In the genomic region with DNA sequence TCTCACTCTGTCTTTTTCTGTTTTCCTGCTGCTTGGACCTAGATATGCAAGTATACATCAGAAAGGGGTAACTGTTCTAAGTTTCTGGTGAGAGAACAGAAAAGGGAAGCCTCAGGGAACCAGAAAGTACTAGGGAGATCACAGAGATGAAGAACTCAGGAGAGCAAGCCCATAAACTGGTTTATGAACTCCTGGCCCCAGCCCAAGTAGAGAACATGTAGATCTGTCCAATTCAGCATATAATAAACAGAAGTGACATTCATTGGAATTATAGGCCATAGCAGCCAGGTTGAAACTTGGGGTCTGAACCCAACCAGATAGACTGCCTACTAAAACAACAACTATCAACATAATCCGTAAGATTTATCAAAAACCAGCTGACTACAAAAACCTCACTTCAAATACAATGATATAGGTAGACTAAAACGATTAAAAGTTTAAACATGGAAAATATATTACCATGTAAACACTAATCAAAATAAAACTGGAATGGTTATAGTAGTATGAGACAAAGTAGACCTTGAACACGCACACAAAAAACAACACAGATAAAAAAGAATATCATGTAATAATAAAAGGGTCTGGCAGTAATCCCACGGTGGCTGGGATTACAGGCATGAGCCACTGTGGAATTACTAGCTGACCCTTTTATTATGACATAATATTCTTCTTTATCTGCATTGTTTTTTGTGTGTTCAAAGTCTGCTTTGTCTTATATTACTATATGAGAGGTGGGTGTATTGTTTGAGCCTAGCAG, we compare ENCODE assay signal across 34 cellular contexts.
"Had no signal": no experiment of that assay in that cellular context is flagged by ENCODE, and none has a peak within 500 bp of the region (broad histone marks: within the 10 kb centered on the region; RNA-seq: fewer than 3 reads in every experiment).

No MANE protein-coding gene starts in this region.

- H3K4me1 ChIP-seq: ascending aorta had no signal

- H3K36me3 ChIP-seq: ascending aorta, cardiac muscle cell, Peyer's patch, WERI-Rb-1 had no signal

- ATAC-seq: activated CD8-positive, alpha-beta T cell treated with anti-CD3 and anti-CD28 coated beads, Interleukin-2, amount 10 ng/mL, durations not matched to agents 7 days and 5 days; PC-3; Right ventricle myocardium inferior had no signal

- H3K27me3 ChIP-seq: ascending aorta, cardiac muscle cell, Peyer's patch had no signal

- H3K4me3 ChIP-seq: ascending aorta, cardiac muscle cell, Peyer's patch had no signal

- DNase-seq: activated CD4-positive, alpha-beta T cell treated with anti-CD3 and anti-CD28 coated beads for 1 hour; activated CD4-positive, alpha-beta T cell treated with anti-CD3 and anti-CD28 coated beads, Interleukin-2, amount 10 ng/mL, durations not matched to agents 24 days and 14 days; activated CD4-positive, alpha-beta T cell treated with anti-CD3 and anti-CD28 coated beads, Interleukin-2, amount 50 U/mL, for 4 hours; activated CD4-positive, CD25-positive, alpha-beta regulatory T cell; activated CD8-positive, alpha-beta T cell treated with anti-CD3 and anti-CD28 coated beads, Interleukin-2, amount 10 ng/mL, durations not matched to agents 7 days and 5 days; activated gamma-delta T cell; activated naive CD4-positive, alpha-beta T cell treated with Interleukin-2 at 50 U/mL for 16 hours; activated naive CD8-positive, alpha-beta T cell treated with anti-CD3 and anti-CD28 coated beads, Interleukin-2, amount 10 ng/mL, durations not matched to agents 7 days and 5 days; activated T-cell treated with anti-CD3 and anti-CD28 coated beads, Interleukin-2, amount 50 U/mL, for 24 hours; amygdala; Kasumi-1; KG1; NCI-H1092 treated with DMSO at 0.1 percent for 48 hours; NCI-H1417; NCI-H146; NCI-H187; NCI-H2029 treated with DMSO at 0.1 percent for 48 hours; NCI-H2107; NCI-H2171; NCI-H510A; NCI-H526; NCI-H748 treated with DMSO at 0.1 percent for 48 hours; NK-92 treated with Interleukin-12 subunit alpha and Interleukin-12 subunit beta, amount 100 ng/mL, for 24 hours; PC-3; SW 1271; T-helper 1 cell; T-helper 2 cell; T-helper 9 cell; WERI-Rb-1 had no signal

- H3K9me3 ChIP-seq: ascending aorta, Peyer's patch had no signal

- H3K27ac ChIP-seq: ascending aorta, cardiac muscle cell, Peyer's patch, RWPE1, WERI-Rb-1 had no signal
